ENCODE assay signal across 1 cellular context in genomic region chr18:48922801-48923730, GRCh38.
TF ChIP-seq lines count a peak whose summit lies in the region.

No MANE protein-coding gene starts in this region.

TF ChIP-seq in K562, 482 proteins besides CTCF, POLR2A, EP300 and RAD21 (continued from another document and continues in another):
- TF ChIP-seq CHAMP1 (IDR thresholded peaks at IDR 0.05) = no peak
- no peak for TF ChIP-seq AFF4 (CRISPR knock-in tag; IDR thresholded peaks at IDR 0.05)
- TF ChIP-seq HES1 (IDR thresholded peaks at IDR 0.05; ENCODE audit: low read depth) = no peak
- TF ChIP-seq GABPA (tag; conservative IDR thresholded peaks at IDR 0.05; ENCODE audit: low read depth) = peak; percentile 70
- no peak for TF ChIP-seq FOXM1 (IDR thresholded peaks at IDR 0.05; ENCODE audit: low read depth)
- no peak for TF ChIP-seq FOXM1 (CRISPR knock-in tag; IDR thresholded peaks at IDR 0.05; ENCODE audit: low read depth)
- TF ChIP-seq NR1H2 (CRISPR knock-in tag; IDR thresholded peaks at IDR 0.05) = no peak
- TF ChIP-seq ZNF561 (CRISPR knock-in tag; conservative IDR thresholded peaks at IDR 0.05) = no peak
- no peak for TF ChIP-seq MITF (IDR thresholded peaks at IDR 0.05)
- TF ChIP-seq MAZ (CRISPR knock-in tag; conservative IDR thresholded peaks at IDR 0.05 in 1 of 2, IDR thresholded peaks at IDR 0.05 in 1 of 2) = no peak
- no peak for TF ChIP-seq NBN (IDR thresholded peaks at IDR 0.05; ENCODE audit: low read depth)
- TF ChIP-seq CBFB (CRISPR knock-in tag; IDR thresholded peaks at IDR 0.05) = no peak
- TF ChIP-seq MYC (IDR thresholded peaks at IDR 0.05; ENCODE audit: low read depth, low read length) = no peak
- no peak for TF ChIP-seq MYC (CRISPR knock-in tag; IDR thresholded peaks at IDR 0.05; ENCODE audit: borderline replicate concordance, low read depth)
- TF ChIP-seq FUS (optimal IDR thresholded peaks at IDR 0.05; ENCODE audit: low read depth, low read length) = no peak
- TF ChIP-seq FOXJ2 (tag; IDR thresholded peaks at IDR 0.05) = no peak
- TF ChIP-seq FOXP4 (CRISPR knock-in tag; IDR thresholded peaks at IDR 0.05; ENCODE audit: borderline replicate concordance) = no peak
- no peak for TF ChIP-seq ZNF121 (CRISPR knock-in tag; conservative IDR thresholded peaks at IDR 0.05)
- no peak for TF ChIP-seq GATA2 (CRISPR knock-in tag; IDR thresholded peaks at IDR 0.05)
- TF ChIP-seq CAMTA2 (CRISPR knock-in tag; conservative IDR thresholded peaks at IDR 0.05) = no peak
- peak; percentile 37; the same call in 1 of the 2 replicates for TF ChIP-seq ARID1B (IDR thresholded peaks at IDR 0.05)
- TF ChIP-seq IRF1 (CRISPR knock-in tag; IDR thresholded peaks at IDR 0.05; ENCODE audit: borderline replicate concordance) = no peak
- no peak for TF ChIP-seq ZNF224 (CRISPR knock-in tag; IDR thresholded peaks at IDR 0.05)
- peak; percentile 81 for TF ChIP-seq SMAD4 (CRISPR knock-in tag; conservative IDR thresholded peaks at IDR 0.05)
- TF ChIP-seq TSC22D4 (tag; IDR thresholded peaks at IDR 0.05) = no peak
- no peak for TF ChIP-seq E2F8 (IDR thresholded peaks at IDR 0.05; ENCODE audit: low read depth, partially characterized antibody)
- no peak for TF ChIP-seq ZNF354B (CRISPR knock-in tag; IDR thresholded peaks at IDR 0.05)
- TF ChIP-seq USF2 (CRISPR knock-in tag; IDR thresholded peaks at IDR 0.05) = no peak
- TF ChIP-seq ZNF140 (CRISPR knock-in tag; IDR thresholded peaks at IDR 0.05) = no peak
- TF ChIP-seq RBFOX2 (IDR thresholded peaks at IDR 0.05; ENCODE audit: low read depth, low read length) = peak; percentile 53
- no peak for TF ChIP-seq GTF2E2 (tag; IDR thresholded peaks at IDR 0.05)
- TF ChIP-seq POLR3G (IDR thresholded peaks at IDR 0.05; ENCODE audit: extremely low read depth, insufficient read length, insufficient replicate concordance) = no peak
- no peak for TF ChIP-seq NONO (IDR thresholded peaks at IDR 0.05; ENCODE audit: low read depth in 2 of 2, low read length in 1 of 2)
- TF ChIP-seq KDM4B (IDR thresholded peaks at IDR 0.05; ENCODE audit: borderline replicate concordance in 2 of 2, low read depth in 1 of 2) = no peak
- no peak for TF ChIP-seq GMEB1 (CRISPR knock-in tag; IDR thresholded peaks at IDR 0.05)
- peak; percentile 31; the same call in 1 of the 2 replicates for TF ChIP-seq TFAP4 (CRISPR knock-in tag; IDR thresholded peaks at IDR 0.05; ENCODE audit: borderline replicate concordance)
- no peak for TF ChIP-seq U2AF1 (optimal IDR thresholded peaks at IDR 0.05; ENCODE audit: low read depth, low read length)
- no peak for TF ChIP-seq ZNF778 (CRISPR knock-in tag; IDR thresholded peaks at IDR 0.05)
- TF ChIP-seq ZNF212 (CRISPR knock-in tag; IDR thresholded peaks at IDR 0.05) = no peak
- TF ChIP-seq XRCC5 (IDR thresholded peaks at IDR 0.05; ENCODE audit: low read depth, low read length) = no peak
- TF ChIP-seq MBD1 (CRISPR knock-in tag; IDR thresholded peaks at IDR 0.05) = no peak
- TF ChIP-seq SRSF9 (IDR thresholded peaks at IDR 0.05; ENCODE audit: borderline replicate concordance, low read depth, low read length) = no peak
- TF ChIP-seq LARP7 (IDR thresholded peaks at IDR 0.05) = no peak
- TF ChIP-seq RHOXF2B (CRISPR knock-in tag; conservative IDR thresholded peaks at IDR 0.05) = no peak
- TF ChIP-seq DLX4 (CRISPR knock-in tag; IDR thresholded peaks at IDR 0.05) = no peak
- no peak for TF ChIP-seq NR4A1 (CRISPR knock-in tag; IDR thresholded peaks at IDR 0.05)
- no peak for TF ChIP-seq NR4A1 (tag; IDR thresholded peaks at IDR 0.05)
